Comparison of ENCODE assay signal across 31 cellular contexts in the genomic region with DNA sequence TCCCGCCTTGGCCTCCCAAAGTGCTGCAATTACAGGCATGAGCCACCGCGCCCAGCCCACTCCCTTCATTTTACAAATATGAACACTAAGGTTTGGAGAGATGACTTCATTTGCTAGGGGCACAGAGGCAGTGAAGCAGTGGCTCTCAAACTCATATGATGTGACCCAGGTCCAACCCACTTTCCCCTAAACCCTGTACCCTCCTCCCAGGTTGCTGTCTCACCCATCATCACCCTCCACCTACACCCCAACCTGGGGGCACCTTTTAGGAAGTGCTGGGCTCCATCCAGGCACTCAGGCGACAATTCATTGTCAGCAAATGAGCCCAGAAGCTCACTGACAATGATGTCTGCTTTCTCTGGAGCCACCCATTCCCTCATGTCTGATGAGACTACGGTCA.
"Had no signal": no experiment of that assay in that cellular context is flagged by ENCODE, and none has a peak within 500 bp of the region (broad histone marks: within the 10 kb centered on the region; RNA-seq: fewer than 3 reads in every experiment).

No MANE protein-coding gene starts in this region.

- H3K79me2 ChIP-seq: parathyroid adenoma had no signal

- H3K27me3 ChIP-seq: neural progenitor cell, ovary, spleen, suprapubic skin, testis, tibial artery, transverse colon, upper lobe of right lung, uterus had no signal

- H3K27ac Mint-ChIP-seq: natural killer cell; nephron; neural progenitor cell; progenitor cell of endocrine pancreas; stimulated activated memory B cell treated with anti-CD40 and anti-IgM and Interleukin-4, amounts not matched to agents 10 μg/mL and 1 μg/mL and 100 μg/mL, for 72 hours; type B pancreatic cell had no signal

- H3K36me3 Mint-ChIP-seq: natural killer cell had no signal

- H3K27ac ChIP-seq: neural progenitor cell, ovary, parathyroid adenoma, psoas muscle, skin epidermis, spleen, suprapubic skin, testis, tibial artery, transverse colon, upper lobe of right lung, uterus had no signal

- H3K4me3 ChIP-seq: neural progenitor cell, ovary, psoas muscle, skin epidermis, smooth muscle cell, spleen, suprapubic skin, testis, tibial artery, transverse colon, upper lobe of right lung, uterus had no signal

- H3K9me3 Mint-ChIP-seq: natural killer cell; nephron; neural progenitor cell; stimulated activated memory B cell treated with anti-CD40 and anti-IgM and Interleukin-4, amounts not matched to agents 10 μg/mL and 1 μg/mL and 100 μg/mL, for 72 hours; stimulated activated naive CD8-positive, alpha-beta T cell treated with anti-CD3 and anti-CD28 coated beads, Interleukin-15, amount 100 ng/mL, for 72 hours; type B pancreatic cell had no signal

- H3K36me3 ChIP-seq: neural progenitor cell, ovary, uterus had no signal

- H2AFZ ChIP-seq: neural progenitor cell, parathyroid adenoma had no signal

- H3K9me3 ChIP-seq: ovary, psoas muscle, spleen, suprapubic skin, testis, tibial artery, transverse colon, upper lobe of right lung, uterus had no signal

- H3K9ac ChIP-seq: neural progenitor cell, parathyroid adenoma had no signal

- H3K4me3 Mint-ChIP-seq: natural killer cell; nephron; neural progenitor cell; stimulated activated memory B cell treated with anti-CD40 and anti-IgM and Interleukin-4, amounts not matched to agents 10 μg/mL and 1 μg/mL and 100 μg/mL, for 72 hours; stimulated activated naive CD8-positive, alpha-beta T cell treated with anti-CD3 and anti-CD28 coated beads, Interleukin-15, amount 100 ng/mL, for 72 hours; type B pancreatic cell had no signal

- H3K4me2 ChIP-seq: neural progenitor cell, smooth muscle cell had no signal

- ATAC-seq: natural killer cell; psoas muscle; right cardiac atrium; sciatic nerve; stimulated activated memory B cell treated with anti-CD40 and anti-IgM and Interleukin-4, amounts not matched to agents 10 μg/mL and 1 μg/mL and 100 μg/mL, for 72 hours; stimulated activated naive CD8-positive, alpha-beta T cell treated with anti-CD3 and anti-CD28 coated beads, Interleukin-15, amount 100 ng/mL, for 72 hours; stimulated activated naive CD8-positive, alpha-beta T cell treated with anti-CD3 and anti-CD28 coated beads, Interleukin-15, Interleukin-2, amounts not matched to agents 100 U/mL and 50 U/mL, for 24 hours; upper lobe of right lung had no signal

- DNase-seq: natural killer cell; occipital lobe; ovary; posterior cingulate gyrus; psoas muscle; right cardiac atrium; spleen; stimulated activated CD4-positive, alpha-beta T cell treated with anti-CD3 and anti-CD28 coated beads, Interleukin-12 subunit alpha, Interleukin-12 subunit beta, amount 100 ng/mL, for 4 hours; stimulated activated CD4-positive, alpha-beta T cell treated with anti-CD3 and anti-CD28 coated beads, Interleukin-1b, Interleukin-23, amount 100 ng/mL, for 48 hours; stimulated activated CD4-positive, alpha-beta T cell treated with anti-CD3 and anti-CD28 coated beads, Interleukin-4, amount 100 ng/mL, for 1 hour; stimulated activated CD4-positive, alpha-beta T cell treated with anti-CD3 and anti-CD28 coated beads, Interleukin-4, amount 100 ng/mL, for 4 hours; stimulated activated CD8-positive, alpha-beta memory T cell treated with anti-CD3 and anti-CD28 coated beads, Interleukin-4, amount 100 ng/mL, for 48 hours; stimulated activated naive CD4-positive, alpha-beta T cell; stimulated activated naive CD8-positive, alpha-beta T cell treated with anti-CD3 and anti-CD28 coated beads, Interleukin-15, amount 100 ng/mL, for 72 hours; stimulated activated naive CD8-positive, alpha-beta T cell treated with anti-CD3 and anti-CD28 coated beads, Interleukin-15, Interleukin-2, amounts not matched to agents 100 U/mL and 50 U/mL, for 24 hours; substantia nigra; testis; tibial artery; transverse colon; upper lobe of right lung; uterus had no signal

- H3K27me3 Mint-ChIP-seq: progenitor cell of endocrine pancreas; stimulated activated memory B cell treated with anti-CD40 and anti-IgM and Interleukin-4, amounts not matched to agents 10 μg/mL and 1 μg/mL and 100 μg/mL, for 72 hours; stimulated activated naive CD8-positive, alpha-beta T cell treated with anti-CD3 and anti-CD28 coated beads, Interleukin-15, amount 100 ng/mL, for 72 hours had no signal
